ENCODE assay signal across 16 cellular contexts in the genomic region with DNA sequence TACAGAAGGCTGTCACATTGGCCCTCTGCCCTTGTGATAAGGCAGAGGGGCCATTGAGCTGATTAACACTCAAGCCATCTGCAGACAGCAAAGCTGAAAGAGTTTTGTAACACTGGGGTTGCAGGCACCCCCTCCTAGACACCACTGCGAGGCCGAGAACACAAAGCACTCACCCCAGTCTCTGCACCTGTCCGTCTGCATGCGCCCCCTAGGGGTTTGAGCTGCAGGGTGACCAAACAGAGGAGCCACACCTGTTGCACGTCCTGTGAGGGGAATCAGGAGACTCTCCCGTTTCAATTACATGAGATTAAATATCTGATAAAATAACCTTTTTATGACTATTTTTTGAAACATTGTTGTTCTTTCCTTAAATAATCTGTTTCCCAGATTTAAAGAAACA.
DNase-seq lines count a peak whose midpoint lies in the region; ATAC-seq and TF ChIP-seq lines count a peak whose summit lies in the region.
"Had no signal": no experiment of that assay in that cellular context is flagged by ENCODE, and none has a peak within 500 bp of the region (broad histone marks: within the 10 kb centered on the region; RNA-seq: fewer than 3 reads in every experiment).

No MANE protein-coding gene starts in this region.

- TF ChIP-seq CTCF in foreskin fibroblast (IDR thresholded peaks at IDR 0.05; ENCODE audit: low read depth, low read length): no peak

- DNase-seq in DMS53 (lab: John Stamatoyannopoulos, UW) (peak; percentile 36), DMS53 treated with DMSO at 0.1 percent for 48 hours (lab: John Stamatoyannopoulos, UW; ENCODE audit: unreplicated experiment) (no peak), HT-29 (ENCODE audit: low spot score) (peak; percentile 44), RPMI8226 (peak; percentile 32), left lobe of liver (ENCODE audit: low spot score) (no peak), ureter (ENCODE audit: low spot score) (no peak), foreskin fibroblast (no peak)
- DNase-seq: activated CD8-positive, alpha-beta memory T cell treated with anti-CD3 and anti-CD28 coated beads, Interleukin-2, amount 10 ng/mL, durations not matched to agents 7 days and 5 days; activated naive CD4-positive, alpha-beta T cell treated with anti-CD3 and anti-CD28 coated beads, Interleukin-2, amount 50 U/mL, for 16 hours; COR-L47; HCEC 1CT; head of caudate nucleus; T1000; thyroid gland had no signal

- ATAC-seq in left lobe of liver (peak; percentile 54), GM21515 (IDR thresholded peaks at IDR 0.05; ENCODE audit: unreplicated experiment) (no peak)
- ATAC-seq: activated CD8-positive, alpha-beta memory T cell treated with anti-CD3 and anti-CD28 coated beads, Interleukin-2, amount 10 ng/mL, durations not matched to agents 7 days and 5 days had no signal

- H3K4me3 ChIP-seq in foreskin fibroblast (ENCODE audit: low read depth in 1 of 2, low read length in 2 of 2): no peak overlapping the region
- H3K4me3 ChIP-seq: cardiac muscle cell, thyroid gland had no signal

Comparison
In these comparisons a context has a peak if more than half of its experiments do, and no peak if none do; other contexts are left out.
1. DNase-seq: peak in DMS53 (single experiment), HT-29 (single experiment) and RPMI8226 (single experiment); none in DMS53 treated with DMSO at 0.1 percent for 48 hours (single experiment), left lobe of liver (single experiment), ureter (single experiment) and foreskin fibroblast (0 of 2).